28 cellular contexts compared by ENCODE assay signal in the genomic region with DNA sequence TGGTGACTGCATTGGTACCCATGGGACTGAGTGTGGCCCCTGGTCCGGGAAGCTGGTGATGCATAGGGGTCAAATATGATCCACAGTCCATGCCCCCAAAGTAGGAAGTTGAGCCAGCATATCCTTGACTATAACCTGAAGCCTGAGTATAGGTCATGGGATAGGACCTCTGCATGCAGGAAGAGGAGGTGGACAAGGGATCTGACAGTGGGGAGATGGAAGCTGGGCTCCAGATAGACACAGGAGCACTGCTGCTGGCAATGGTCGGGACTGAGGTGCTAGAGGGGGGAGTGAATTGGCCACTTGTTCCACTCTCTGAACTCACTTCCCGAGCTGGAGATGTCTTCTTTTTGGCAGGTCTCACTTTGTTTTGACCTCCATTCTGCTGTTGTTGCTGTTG. TPM values are rescaled to one million over a fixed set of nuclear protein-coding genes. Genes with fewer than 3 reads are reported as not detected.
"Had no signal": no experiment of that assay in that cellular context is flagged by ENCODE, and none has a peak within 500 bp of the region (broad histone marks: within the 10 kb centered on the region; RNA-seq: fewer than 3 reads in every experiment).

No MANE protein-coding gene starts in this region.

- H3K36me3 ChIP-seq: Peyer's patch had no signal

- ATAC-seq: activated T-cell treated with anti-CD3 and anti-CD28 coated beads, Interleukin-2, amount 50 U/mL, for 72 hours had no signal

- DNase-seq: activated B cell treated with CpG ODN at 0.5 μM for 24 hours; activated CD4-positive, alpha-beta memory T cell treated with anti-CD3 and anti-CD28 coated beads for 36 hours; activated CD4-positive, alpha-beta T cell treated with anti-CD3 and anti-CD28 coated beads for 1 hour; activated CD4-positive, alpha-beta T cell treated with anti-CD3 and anti-CD28 coated beads, Interleukin-2, amount 10 ng/mL, durations not matched to agents 24 days and 14 days; activated gamma-delta T cell treated with Interleukin-2 at 50 U/mL for 16 hours; activated naive CD4-positive, alpha-beta T cell treated with anti-CD3 and anti-CD28 coated beads, Interleukin-2, amount 10 ng/mL, durations not matched to agents 7 days and 5 days; activated naive CD8-positive, alpha-beta T cell treated with anti-CD3 and anti-CD28 coated beads for 36 hours; activated T-cell treated with anti-CD3 and anti-CD28 coated beads for 4 hours; activated T-cell treated with anti-CD3 and anti-CD28 coated beads, Interleukin-2, amount 50 U/mL, for 72 hours; KBM-7; NCI-H1048; NCI-H146; NCI-H187 treated with DMSO at 0.1 percent for 48 hours; NCI-H2081 treated with DMSO at 0.1 percent for 48 hours; NCI-H526; NCI-H774; NK-92 treated with Interleukin-12 subunit alpha and Interleukin-12 subunit beta, amount 100 ng/mL, for 24 hours; Peyer's patch; Right ventricle myocardium superior had no signal

- H3K9me3 ChIP-seq: Peyer's patch had no signal

- H3K4me3 ChIP-seq: Peyer's patch had no signal

- H3K27ac ChIP-seq: Peyer's patch, RWPE1 had no signal

RNA-seq across cellular contexts. Expression of gene OTX2, which starts 8.4 kb away (rescaled TPM):
- total RNA-seq: activated B cell treated with CpG ODN at 0.5 μM for 24 hours; activated CD4-positive, alpha-beta memory T cell treated with anti-CD3 and anti-CD28 coated beads for 36 hours; activated CD4-positive, alpha-beta T cell treated with anti-CD3 and anti-CD28 coated beads, Interleukin-2, amount 10 ng/mL, durations not matched to agents 24 days and 14 days; activated CD8-positive, alpha-beta memory T cell treated with anti-CD3 and anti-CD28 coated beads for 36 hours; activated naive CD8-positive, alpha-beta T cell treated with anti-CD3 and anti-CD28 coated beads for 36 hours; activated T-cell treated with anti-CD3 and anti-CD28 coated beads, Interleukin-2, amount 50 U/mL, for 72 hours; activated T-helper 2 cell treated with anti-CD3 and anti-CD28 coated beads, Interferon-gamma antibody, Interleukin-2, Interleukin-4, amounts not matched to agents 10 μg/mL and 5 μg/mL and 100 μg/mL, durations not matched to agents 14 hours and 24 hours and 36 hours; cardiac septum; LHCN-M2; M059J; NCI-H460; Peyer's patch; Right ventricle myocardium superior; SK-MEL-5 had no signal
- polyA plus RNA-seq: adipose tissue had no signal
